8 cellular contexts compared by ENCODE assay signal in the genomic region with DNA sequence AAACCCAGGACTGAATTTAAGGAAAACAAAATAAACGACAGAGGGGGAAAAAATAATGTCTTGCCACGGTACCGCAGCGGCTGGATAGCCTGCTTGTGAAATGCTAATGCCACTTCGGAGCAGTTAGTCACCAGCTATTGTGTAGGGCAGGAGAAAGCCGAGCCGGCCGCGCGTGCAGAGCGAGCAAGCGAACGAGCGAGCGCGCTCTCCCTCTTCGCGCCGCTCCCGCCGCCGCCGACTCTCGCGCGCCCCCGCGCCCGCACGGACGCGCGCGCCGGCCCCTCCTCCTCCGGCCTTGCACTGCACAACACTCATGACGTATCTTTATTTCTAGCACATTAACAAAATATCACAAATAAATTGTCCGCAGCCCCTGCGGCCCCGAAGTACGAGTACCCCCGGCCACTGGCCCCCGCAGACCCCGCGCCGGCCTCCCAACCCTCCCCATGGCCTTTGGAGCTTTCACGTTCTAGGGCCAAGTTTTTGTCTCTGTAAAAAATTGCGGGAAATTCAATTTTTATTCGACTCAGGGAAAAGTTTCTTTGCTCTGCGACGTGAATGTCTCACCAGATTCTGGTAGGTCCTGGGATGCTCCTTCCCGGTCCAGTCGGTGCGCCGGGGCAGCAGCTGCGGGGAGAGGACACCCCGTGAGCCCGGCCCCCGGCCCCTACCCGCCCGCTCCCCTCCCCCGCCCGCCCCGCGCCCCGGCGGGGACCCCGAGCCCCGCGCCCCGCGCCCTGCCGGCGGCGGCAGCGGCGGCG. TPM values are rescaled to one million over a fixed set of nuclear protein-coding genes. Genes with fewer than 3 reads are reported as not detected.
DNase-seq lines count a peak whose midpoint lies in the region; ATAC-seq and TF ChIP-seq lines count a peak whose summit lies in the region.

No MANE protein-coding gene starts in this region.

- TF ChIP-seq CTCF in OCI-LY7 (conservative IDR thresholded peaks at IDR 0.05; ENCODE audit: low read length) = no peak
- no peak for TF ChIP-seq CTCF in epithelial cell of proximal tubule (conservative IDR thresholded peaks at IDR 0.05; ENCODE audit: low read depth, low read length)

- no peak overlapping the region; the same call in 1 of the 2 replicates for H2AFZ ChIP-seq in OCI-LY7 (ENCODE audit: low read length)

- peak overlapping the region; percentile 80 to 86 for H3K9ac ChIP-seq in mucosa of rectum (ENCODE audit: low read depth in 1 of 2, low read length in 2 of 2)

- peak; percentile 51 for ATAC-seq in GM21576 (IDR thresholded peaks at IDR 0.05; ENCODE audit: unreplicated experiment)

- peak overlapping the region; percentile 76 for H3K27ac ChIP-seq in OCI-LY7 (ENCODE audit: low read depth, low read length, poor library complexity, severe bottlenecking)
- H3K27ac ChIP-seq in mucosa of rectum (ENCODE audit: low read depth in 2 of 2, low read length in 2 of 2) = peak overlapping the region; percentile 94

- BruUV-seq in OCI-LY7 (replicated peaks; lab: Mats Ljungman, UMichigan) = no TSS peak

- no peaks in the 10 kb centered on the region for H3K27me3 Mint-ChIP-seq in IgD-negative memory B cell

- peak overlapping the region; percentile 94 to 99 (median 96) for H3K27ac Mint-ChIP-seq in IgD-negative memory B cell

- H3K4me3 ChIP-seq in OCI-LY7 (ENCODE audit: low read depth, low read length, poor library complexity, severe bottlenecking) (peak overlapping the region; percentile 96), epithelial cell of proximal tubule (ENCODE audit: low read depth, low read length) (peak overlapping the region; percentile 72), mucosa of rectum (ENCODE audit: low read length in 2 of 2) (peak overlapping the region; percentile 84)

- CTCF ChIA-PET in OCI-LY7 (lab: Charles Lee; ENCODE audit: unreplicated experiment) = no interaction called here

- peak overlapping the region; percentile 88 for H3K4me2 ChIP-seq in OCI-LY7 (ENCODE audit: low read length)

- H3K9me3 ChIP-seq in OCI-LY7 (ENCODE audit: low read length) (no peaks in the 10 kb centered on the region), mucosa of rectum (ENCODE audit: control insufficient read depth in 2 of 2, low read length in 2 of 2) (no peaks in the 10 kb centered on the region)

- intact Hi-C loops in OCI-LY7 (cut with micrococcal nuclease; ENCODE audit: unreplicated experiment) = loop anchor here (2.0 to 5.0 kb wide), 3 partner anchors 28 to 1030 kb away; a partner anchor contains a TSS

- peaks cover 46% of the 10 kb centered on the region for H3K4me1 ChIP-seq in OCI-LY7 (ENCODE audit: insufficient read depth, low read length, poor library complexity, severe bottlenecking)
- H3K4me1 ChIP-seq in mucosa of rectum (ENCODE audit: control insufficient read depth in 2 of 2, insufficient read depth in 2 of 2, low read length in 2 of 2) = peaks cover 3 to 14% of the 10 kb centered on the region in 2 donors

- H3K36me3 Mint-ChIP-seq in IgD-negative memory B cell = no peaks in the 10 kb centered on the region

- H4K20me1 ChIP-seq in OCI-LY7 (ENCODE audit: insufficient read depth, low read length) = peaks cover 42% of the 10 kb centered on the region

- H3K27me3 ChIP-seq in mucosa of rectum (ENCODE audit: control insufficient read depth in 2 of 2, insufficient read depth in 2 of 2, low read length in 2 of 2) = no peaks in the 10 kb centered on the region

- H3K9me3 Mint-ChIP-seq in IgD-negative memory B cell = no peaks in the 10 kb centered on the region

- no peaks in the 10 kb centered on the region for H3K9me2 ChIP-seq in OCI-LY7 (ENCODE audit: insufficient read depth, low read length)

- POLR2A ChIA-PET in OCI-LY7 (lab: Charles Lee) = interaction anchor here (0.7 to 5.1 kb wide), 13 partner anchors 8 to 926 kb away, joined by 3 to 25 read pairs (median 5); a partner anchor contains a TSS

- H3K36me3 ChIP-seq in OCI-LY7 (ENCODE audit: insufficient read depth, low read length) = peaks cover 46% of the 10 kb centered on the region
- H3K36me3 ChIP-seq in mucosa of rectum (ENCODE audit: control insufficient read depth in 2 of 2, insufficient read depth in 2 of 2, low read length in 2 of 2) = peaks cover 0 to 2% of the 10 kb centered on the region in 2 donors

- DNase-seq in DMS153 (lab: John Stamatoyannopoulos, UW) (peak; percentile 93), OCI-LY7 (ENCODE audit: low spot score) (peak; percentile 90), activated T-cell treated with anti-CD3 and anti-CD28 coated beads for 48 hours (ENCODE audit: low read depth) (peak; percentile 89), epithelial cell of proximal tubule (ENCODE audit: low read depth) (peak; percentile 58)
- DNase-seq in stimulated activated CD8-positive, alpha-beta memory T cell treated with anti-CD3 and anti-CD28 coated beads, Interleukin-4, amount 100 ng/mL, for 24 hours (ENCODE audit: low read depth) = peak; percentile 82

- H3K4me3 Mint-ChIP-seq in IgD-negative memory B cell = peak overlapping the region; percentile 88 to 96 (median 90)

- peaks cover 57% of the 10 kb centered on the region for H3K79me2 ChIP-seq in OCI-LY7 (ENCODE audit: insufficient read depth, low read depth, low read length)

- peaks cover 30 to 42% (median 38%) of the 10 kb centered on the region in 3 donors for H3K4me1 Mint-ChIP-seq in IgD-negative memory B cell

RNA-seq across cellular contexts. Expression of a gene that starts 1.0 kb away (rescaled TPM):
- polyA plus RNA-seq in IgD-negative memory B cell = 11.4 TPM
- 32.1 and 35.4 TPM in 2 replicates for total RNA-seq in OCI-LY7 (2014; rRNA removed; shearing (Covaris generic))
- total RNA-seq in OCI-LY7 (2022) (46.6 and 48.4 TPM in 2 replicates), epithelial cell of proximal tubule (12.9 and 16.7 TPM in 2 replicates)

Comparison
In these comparisons a context has a peak if more than half of its experiments do, and no peak if none do; other contexts are left out.
1. Peak in every context shown above with its lines: DNase-seq, ATAC-seq, H3K4me3 ChIP-seq and H3K27ac ChIP-seq.